Comparison of ENCODE assay signal across 1 cellular context in the genomic region with DNA sequence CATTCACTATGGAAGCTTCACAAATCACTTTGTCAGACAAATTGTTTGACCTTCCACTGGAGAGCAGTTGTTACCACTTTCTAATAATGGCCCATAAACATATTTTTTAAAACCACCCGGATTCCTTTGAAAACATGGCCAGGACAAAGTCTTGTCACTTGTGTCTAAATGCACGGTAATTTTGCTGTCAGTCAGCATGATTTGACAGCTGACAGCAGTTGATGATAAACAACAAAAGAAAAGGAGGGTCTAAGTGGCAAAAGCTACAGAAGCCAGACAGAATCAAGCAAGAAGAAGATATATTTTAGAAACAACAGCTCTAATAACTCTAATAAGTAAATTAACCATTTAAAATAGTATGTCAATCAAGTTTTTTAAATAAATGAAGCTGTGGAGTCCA.
TF ChIP-seq lines count a peak whose summit lies in the region.

No MANE protein-coding gene starts in this region.

TF ChIP-seq in neural cell, 6 proteins besides CTCF, POLR2A, EP300 and RAD21:
- TF ChIP-seq TAF1 (IDR thresholded peaks at IDR 0.05; ENCODE audit: low read depth) (no peak), SMC3 (conservative IDR thresholded peaks at IDR 0.05; ENCODE audit: poor library complexity) (no peak), POLR2AphosphoS5 (IDR thresholded peaks at IDR 0.05) (peak; percentile 86), MXI1 (conservative IDR thresholded peaks at IDR 0.05; ENCODE audit: poor library complexity, severe bottlenecking) (peak; percentile 14)
